19 cellular contexts compared by ENCODE assay signal in the genomic region with DNA sequence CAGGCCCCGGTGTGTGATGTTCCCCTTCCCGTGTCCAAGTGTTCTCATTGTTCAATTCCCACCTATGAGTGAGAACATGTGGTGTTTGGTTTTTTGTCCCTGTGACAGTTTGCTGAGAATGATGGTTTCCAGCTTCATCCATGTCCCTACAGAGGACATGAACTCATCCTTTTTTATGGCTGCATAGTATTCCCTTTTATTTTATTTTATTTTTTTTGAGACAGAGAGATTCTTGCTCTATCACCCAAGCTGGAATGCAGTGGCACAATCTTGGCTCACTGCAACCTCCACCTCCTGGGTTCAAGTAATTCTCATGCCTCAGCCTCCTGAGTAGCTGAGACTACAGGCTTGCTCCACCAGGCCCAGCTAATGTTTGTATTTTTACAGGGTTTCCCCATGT. TPM values are rescaled to one million over a fixed set of nuclear protein-coding genes. Genes with fewer than 3 reads are reported as not detected.
"Had no signal": no experiment of that assay in that cellular context is flagged by ENCODE, and none has a peak within 500 bp of the region (broad histone marks: within the 10 kb centered on the region; RNA-seq: fewer than 3 reads in every experiment).

No MANE protein-coding gene starts in this region.

RNA-seq across cellular contexts. Expression of a gene that starts 9.3 kb away (rescaled TPM):
- total RNA-seq: activated B cell treated with CpG ODN at 0.5 μM for 24 hours; activated CD4-positive, alpha-beta memory T cell treated with anti-CD3 and anti-CD28 coated beads for 36 hours; activated CD4-positive, alpha-beta T cell treated with anti-CD3 and anti-CD28 coated beads, Interleukin-2, amount 10 ng/mL, durations not matched to agents 24 days and 14 days; activated CD8-positive, alpha-beta memory T cell treated with anti-CD3 and anti-CD28 coated beads for 36 hours; activated CD8-positive, alpha-beta T cell treated with anti-CD3 and anti-CD28 coated beads for 36 hours; activated naive CD4-positive, alpha-beta T cell treated with anti-CD3 and anti-CD28 coated beads for 36 hours; activated naive CD4-positive, alpha-beta T cell treated with anti-CD3 and anti-CD28 coated beads, Interleukin-2, amount 50 U/mL, for 72 hours; activated naive CD8-positive, alpha-beta T cell treated with anti-CD3 and anti-CD28 coated beads for 36 hours; activated T-cell treated with anti-CD3 and anti-CD28 coated beads, Interleukin-2, amount 50 U/mL, for 4 hours; activated T-cell treated with anti-CD3 and anti-CD28 coated beads, Interleukin-2, amount 50 U/mL, for 72 hours; activated T-helper 1 cell treated with anti-CD3 and anti-CD28 coated beads, Interleukin-12 subunit alpha, Interleukin-12 subunit beta, Interleukin-2, Interleukin-4 antibody, amounts not matched to agents 30 ng/mL and 10 ng/mL and 1 ng/mL, durations not matched to agents 14 hours and 24 hours and 36 hours; activated T-helper 17 cell treated with anti-CD3 and anti-CD28 coated beads, Interleukin-2, amount 50 U/mL, for 72 hours; adrenal gland; aorta; astrocyte; body of pancreas; breast epithelium; cardiac septum; cerebellum had no signal
- polyA plus RNA-seq: adrenal gland, aorta had no signal

RNA-seq across cellular contexts. Expression of a gene that starts 53.3 kb away (rescaled TPM):
- total RNA-seq: activated B cell treated with CpG ODN at 0.5 μM for 24 hours; activated CD4-positive, alpha-beta T cell treated with anti-CD3 and anti-CD28 coated beads, Interleukin-2, amount 10 ng/mL, durations not matched to agents 24 days and 14 days; activated naive CD4-positive, alpha-beta T cell treated with anti-CD3 and anti-CD28 coated beads for 36 hours; activated T-helper 1 cell treated with anti-CD3 and anti-CD28 coated beads, Interleukin-12 subunit alpha, Interleukin-12 subunit beta, Interleukin-2, Interleukin-4 antibody, amounts not matched to agents 30 ng/mL and 10 ng/mL and 1 ng/mL, durations not matched to agents 14 hours and 24 hours and 36 hours; aorta; body of pancreas; breast epithelium; cardiac septum had no signal
- polyA plus RNA-seq: aorta had no signal
